ENCODE assay signal across 18 cellular contexts in genomic region chr6:35264550-35265274, GRCh38. TPM values are rescaled to one million over a fixed set of nuclear protein-coding genes. Genes with fewer than 3 reads are reported as not detected.
A peak's percentile ranks its signal among the peaks of the same experiment; 100 is the strongest.
DNase-seq lines count a peak whose midpoint lies in the region; ATAC-seq lines count a peak whose summit lies in the region.
"Had no signal": no experiment of that assay in that cellular context is flagged by ENCODE, and none has a peak within 500 bp of the region (broad histone marks: within the 10 kb centered on the region; RNA-seq: fewer than 3 reads in every experiment).

No MANE protein-coding gene starts in this region.

- no peaks in the 10 kb centered on the region for H3K27me3 Mint-ChIP-seq in CD4-positive, alpha-beta memory T cell
- no peaks in the 10 kb centered on the region for H3K27me3 Mint-ChIP-seq in dendritic cell treated with granulocyte-macrophage colony-stimulating factor and Interleukin-4, amounts not matched to agents 40 ng/mL and 50 ng/mL, for 4 days
- H3K27me3 Mint-ChIP-seq: activated CD4-positive, alpha-beta T cell treated with anti-CD3 and anti-CD28 coated beads, Interleukin-2, amount 10 ng/mL, durations not matched to agents 7 days and 5 days; progenitor cell of endocrine pancreas had no signal

- ATAC-seq in GM21381 (IDR thresholded peaks at IDR 0.05; ENCODE audit: unreplicated experiment) = no peak
- ATAC-seq: gastroesophageal sphincter had no signal

- H3K27ac ChIP-seq in CD4-positive, alpha-beta memory T cell (ENCODE audit: low read depth, low read length) = no peak overlapping the region
- H3K27ac ChIP-seq in neuronal stem cell (replicated peaks; ENCODE audit: low read length) = no peak overlapping the region
- H3K27ac ChIP-seq: gastroesophageal sphincter, spleen had no signal

- no peak overlapping the region for H4K8ac ChIP-seq in neuronal stem cell (ENCODE audit: low read depth, low read length)

- no peaks in the 10 kb centered on the region for H3K27me3 ChIP-seq in CD4-positive, alpha-beta memory T cell (ENCODE audit: insufficient read depth, low read length)
- H3K27me3 ChIP-seq in neuronal stem cell (ENCODE audit: control insufficient read depth in 3 of 3, insufficient read depth in 3 of 3, low read depth in 1 of 3, low read length in 3 of 3) = no peaks in the 10 kb centered on the region
- H3K27me3 ChIP-seq: gastroesophageal sphincter, spleen had no signal

- H2BK5ac ChIP-seq in neuronal stem cell (ENCODE audit: low read length) = no peak overlapping the region

- no peak overlapping the region for H3K4me3 Mint-ChIP-seq in CD4-positive, alpha-beta memory T cell
- H3K4me3 Mint-ChIP-seq in dendritic cell treated with granulocyte-macrophage colony-stimulating factor and Interleukin-4, amounts not matched to agents 40 ng/mL and 50 ng/mL, for 4 days = no peak overlapping the region
- H3K4me3 Mint-ChIP-seq: activated CD4-positive, alpha-beta T cell treated with anti-CD3 and anti-CD28 coated beads, Interleukin-2, amount 10 ng/mL, durations not matched to agents 7 days and 5 days; mesothelial cell of epicardium had no signal

- peaks cover 42 to 63% (median 55%) of the 10 kb centered on the region in 4 donors for H3K4me1 Mint-ChIP-seq in CD4-positive, alpha-beta memory T cell
- peaks cover 49% of the 10 kb centered on the region for H3K4me1 Mint-ChIP-seq in dendritic cell treated with granulocyte-macrophage colony-stimulating factor and Interleukin-4, amounts not matched to agents 40 ng/mL and 50 ng/mL, for 4 days (ENCODE audit: low read depth)

- no peaks in the 10 kb centered on the region for H3K36me3 ChIP-seq in CD4-positive, alpha-beta memory T cell (ENCODE audit: insufficient read depth, low read length)
- H3K36me3 ChIP-seq in neuronal stem cell (replicated peaks in 1 of 2; ENCODE audit: control insufficient read depth in 2 of 2, insufficient read depth in 2 of 2, low read length in 2 of 2) = peaks cover 2 to 9% of the 10 kb centered on the region in 2 donors
- H3K36me3 ChIP-seq: gastroesophageal sphincter had no signal

- DNase-seq in CD4-positive, alpha-beta memory T cell = no peak
- DNase-seq in NCI-H226 = peak; percentile 16
- DNase-seq in putamen (ENCODE audit: low spot score) = peak; percentile 57
- no peak for DNase-seq in NCI-H1436 treated with DMSO at 0.1 percent for 48 hours (lab: John Stamatoyannopoulos, UW)
- DNase-seq in neuronal stem cell (ENCODE audit: low spot score) = no peak
- DNase-seq: activated CD4-positive, alpha-beta T cell treated with anti-CD3 and anti-CD28 coated beads, Interleukin-2, amount 10 ng/mL, durations not matched to agents 7 days and 5 days; activated gamma-delta T cell treated with Interleukin-2 at 50 U/mL for 16 hours; erythroblast; kidney glomerular epithelial cell; NCI-H524 treated with DMSO at 0.1 percent for 48 hours; spleen had no signal

- peaks cover 6% of the 10 kb centered on the region for H3K79me1 ChIP-seq in neuronal stem cell (ENCODE audit: low read depth, low read length)

- no peak overlapping the region for H2BK120ac ChIP-seq in neuronal stem cell (ENCODE audit: low read depth, low read length)

- no peak overlapping the region for H3K14ac ChIP-seq in neuronal stem cell (ENCODE audit: low read length)

- POLR2A ChIA-PET in CD4-positive, alpha-beta memory T cell (lab: Charles Lee; ENCODE audit: partially characterized antibody) = interaction anchor here (1.0 kb wide), 1 partner anchor 508 kb away, joined by 3 read pairs; no protein-coding TSS in a partner anchor

- H3K9ac ChIP-seq in neuronal stem cell (ENCODE audit: low read depth, low read length, poor library complexity) = no peak overlapping the region

- intact Hi-C loops in CD4-positive, alpha-beta memory T cell (cut with micrococcal nuclease) = no loop called here
- intact Hi-C loops in dendritic cell treated with granulocyte-macrophage colony-stimulating factor and Interleukin-4, amounts not matched to agents 40 ng/mL and 50 ng/mL, for 4 days (cut with micrococcal nuclease) = no loop called here

- H2AK5ac ChIP-seq in neuronal stem cell (ENCODE audit: low read depth, low read length) = no peak overlapping the region

- CTCF ChIA-PET in CD4-positive, alpha-beta memory T cell (lab: Charles Lee; ENCODE audit: partially characterized antibody) = no interaction called here

- H3K4me1 ChIP-seq in CD4-positive, alpha-beta memory T cell (ENCODE audit: insufficient read depth, low read length) = peaks cover 46% of the 10 kb centered on the region
- H3K4me1 ChIP-seq in neuronal stem cell (ENCODE audit: control insufficient read depth in 2 of 2, insufficient read depth in 1 of 2, low read depth in 1 of 2, low read length in 2 of 2) = peaks cover 5% of the 10 kb centered on the region in 2 donors

- H3K4me2 ChIP-seq in neuronal stem cell (ENCODE audit: insufficient read depth, low read length, poor library complexity, severe bottlenecking) = no peak overlapping the region

- H2BK12ac ChIP-seq in neuronal stem cell (ENCODE audit: low read length) = no peak overlapping the region

- peaks cover 0 to 2% (median 0%) of the 10 kb centered on the region in 8 donors for H3K9me3 Mint-ChIP-seq in CD4-positive, alpha-beta memory T cell
- H3K9me3 Mint-ChIP-seq in dendritic cell treated with granulocyte-macrophage colony-stimulating factor and Interleukin-4, amounts not matched to agents 40 ng/mL and 50 ng/mL, for 4 days = no peaks in the 10 kb centered on the region
- H3K9me3 Mint-ChIP-seq: activated CD4-positive, alpha-beta T cell treated with anti-CD3 and anti-CD28 coated beads, Interleukin-2, amount 10 ng/mL, durations not matched to agents 7 days and 5 days; mesothelial cell of epicardium had no signal

- H2AFZ ChIP-seq in neuronal stem cell (ENCODE audit: low read length) = no peak overlapping the region

- no peak overlapping the region for H3K18ac ChIP-seq in neuronal stem cell (ENCODE audit: low read length)

- H4K91ac ChIP-seq in neuronal stem cell (ENCODE audit: low read depth, low read length, poor library complexity) = no peak overlapping the region

- no peak overlapping the region for H2BK15ac ChIP-seq in neuronal stem cell (ENCODE audit: low read length)

- H3K4me3 ChIP-seq in CD4-positive, alpha-beta memory T cell (ENCODE audit: low read length in 2 of 2) = no peak overlapping the region
- H3K4me3 ChIP-seq in neuronal stem cell (ENCODE audit: low read length in 2 of 2) = no peak overlapping the region
- H3K4me3 ChIP-seq: gastroesophageal sphincter, spleen had no signal

- H3K27ac Mint-ChIP-seq in CD4-positive, alpha-beta memory T cell = peak overlapping the region in 4 of 7 donors; percentile 6 to 59 (median 34)
- H3K27ac Mint-ChIP-seq in dendritic cell treated with granulocyte-macrophage colony-stimulating factor and Interleukin-4, amounts not matched to agents 40 ng/mL and 50 ng/mL, for 4 days = peak overlapping the region; percentile 50
- H3K27ac Mint-ChIP-seq: activated CD4-positive, alpha-beta T cell treated with anti-CD3 and anti-CD28 coated beads, Interleukin-2, amount 10 ng/mL, durations not matched to agents 7 days and 5 days; mesothelial cell of epicardium; progenitor cell of endocrine pancreas had no signal

- no peak overlapping the region for H3K23ac ChIP-seq in neuronal stem cell (ENCODE audit: low read depth, low read length, poor library complexity)

- H3K9me3 ChIP-seq in CD4-positive, alpha-beta memory T cell (ENCODE audit: control insufficient read depth in 1 of 2, low read length in 2 of 2) = no peaks in the 10 kb centered on the region
- no peaks in the 10 kb centered on the region for H3K9me3 ChIP-seq in neuronal stem cell (replicated peaks in 1 of 2; ENCODE audit: control insufficient read depth in 2 of 2, insufficient read depth in 1 of 2, low read depth in 1 of 2, low read length in 2 of 2)
- H3K9me3 ChIP-seq: gastroesophageal sphincter, spleen had no signal

- peaks cover 4 to 10% of the 10 kb centered on the region in 2 donors for H3K36me3 Mint-ChIP-seq in CD4-positive, alpha-beta memory T cell
- peaks cover 7% of the 10 kb centered on the region for H3K36me3 Mint-ChIP-seq in dendritic cell treated with granulocyte-macrophage colony-stimulating factor and Interleukin-4, amounts not matched to agents 40 ng/mL and 50 ng/mL, for 4 days (ENCODE audit: low read depth)
- H3K36me3 Mint-ChIP-seq: mesothelial cell of epicardium had no signal

- H3K4ac ChIP-seq in neuronal stem cell (ENCODE audit: low read length) = no peak overlapping the region

RNA-seq across cellular contexts. Expression of gene ZNF76, which starts 5.2 kb away (rescaled TPM):
- total RNA-seq in CD4-positive, alpha-beta memory T cell = 100 to 1,000 TPM in 1 of 2 experiments, 10 to 100 TPM in 1; 97.5 to 106 TPM
- polyA plus RNA-seq in CD4-positive, alpha-beta memory T cell = 10 to 100 TPM; 26.3 to 31.5 TPM
- 22.2 TPM for polyA plus RNA-seq in neuronal stem cell (2013, experiment 1 of 2)
- polyA plus RNA-seq in neuronal stem cell (2013, experiment 2 of 2) = 22.2 TPM

RNA-seq across cellular contexts. Expression of gene DEF6, which starts 32.9 kb away (rescaled TPM):
- total RNA-seq in CD4-positive, alpha-beta memory T cell = 100 to 1,000 TPM; 231 to 236 TPM
- polyA plus RNA-seq in CD4-positive, alpha-beta memory T cell = 100 to 1,000 TPM in 1 of 2 donors, 10 to 100 TPM in 1; 77.3 to 171 TPM
- polyA plus RNA-seq in neuronal stem cell (2013, experiment 1 of 2) = 0.50 TPM
- polyA plus RNA-seq in neuronal stem cell (2013, experiment 2 of 2) = 0.62 TPM

RNA-seq across cellular contexts. Expression of gene SCUBE3, which starts 51.0 kb away (rescaled TPM):
- total RNA-seq in CD4-positive, alpha-beta memory T cell = not detected
- under 1 TPM; 0.03 to 0.08 TPM for polyA plus RNA-seq in CD4-positive, alpha-beta memory T cell
- 17.3 TPM for polyA plus RNA-seq in neuronal stem cell (2013, experiment 1 of 2)
- 17.3 TPM for polyA plus RNA-seq in neuronal stem cell (2013, experiment 2 of 2)
- total RNA-seq: activated CD4-positive, alpha-beta T cell treated with anti-CD3 and anti-CD28 coated beads, Interleukin-2, amount 10 ng/mL, durations not matched to agents 7 days and 5 days; OCI-LY7; T-helper 1 cell treated with Interleukin-12 subunit alpha and Interleukin-12 subunit beta and Interleukin-4 antibody, amounts not matched to agents 30 ng/mL and 1 ng/mL, for 36 hours had no signal

Comparison
In these comparisons a context has a peak if more than half of its experiments do, and no peak if none do; other contexts are left out.
1. DNase-seq: peak in NCI-H226 (single experiment) and putamen (single experiment); none in CD4-positive, alpha-beta memory T cell (0 of 5), NCI-H1436 treated with DMSO at 0.1 percent for 48 hours (single experiment) and neuronal stem cell (single experiment).